Comparison of ENCODE assay signal across 1 cellular context in genomic region chr1:92833840-92834239, GRCh38.
TF ChIP-seq lines count a peak whose summit lies in the region.

No MANE protein-coding gene starts in this region.

TF ChIP-seq in SK-N-SH, 30 proteins besides CTCF, POLR2A, EP300 and RAD21 (continued from another document):
- TF ChIP-seq PBX3 (IDR thresholded peaks at IDR 0.05) (no peak), FOXM1 (IDR thresholded peaks at IDR 0.05; ENCODE audit: low read depth) (no peak), RXRA (IDR thresholded peaks at IDR 0.05; ENCODE audit: borderline replicate concordance, low read depth) (no peak), SIN3A (IDR thresholded peaks at IDR 0.05; ENCODE audit: borderline replicate concordance, low read depth, low read length) (no peak), YY1 (IDR thresholded peaks at IDR 0.05; ENCODE audit: low read depth) (no peak), GATA2 (CRISPR knock-in tag; IDR thresholded peaks at IDR 0.05) (no peak), RCOR1 (IDR thresholded peaks at IDR 0.05; ENCODE audit: low read length) (no peak), NRF1 (IDR thresholded peaks at IDR 0.05; ENCODE audit: low read depth, low read length) (no peak), JUND (IDR thresholded peaks at IDR 0.05) (no peak), TCF12 (IDR thresholded peaks at IDR 0.05) (no peak), USF1 (IDR thresholded peaks at IDR 0.05; ENCODE audit: borderline replicate concordance, low read depth) (no peak)
- TF ChIP-seq, protein P1, sequence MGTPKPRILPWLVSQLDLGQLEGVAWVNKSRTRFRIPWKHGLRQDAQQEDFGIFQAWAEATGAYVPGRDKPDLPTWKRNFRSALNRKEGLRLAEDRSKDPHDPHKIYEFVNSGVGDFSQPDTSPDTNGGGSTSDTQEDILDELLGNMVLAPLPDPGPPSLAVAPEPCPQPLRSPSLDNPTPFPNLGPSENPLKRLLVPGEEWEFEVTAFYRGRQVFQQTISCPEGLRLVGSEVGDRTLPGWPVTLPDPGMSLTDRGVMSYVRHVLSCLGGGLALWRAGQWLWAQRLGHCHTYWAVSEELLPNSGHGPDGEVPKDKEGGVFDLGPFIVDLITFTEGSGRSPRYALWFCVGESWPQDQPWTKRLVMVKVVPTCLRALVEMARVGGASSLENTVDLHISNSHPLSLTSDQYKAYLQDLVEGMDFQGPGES (IDR thresholded peaks at IDR 0.05; ENCODE audit: low read depth, low read length): no peak
